Comparison of ENCODE assay signal across 9 cellular contexts in genomic region chr9:105296889-105297288, GRCh38. TPM values are rescaled to one million over a fixed set of nuclear protein-coding genes. Genes with fewer than 3 reads are reported as not detected.
DNase-seq lines count a peak whose midpoint lies in the region; TF ChIP-seq lines count a peak whose summit lies in the region.
"Had no signal": no experiment of that assay in that cellular context is flagged by ENCODE, and none has a peak within 500 bp of the region (broad histone marks: within the 10 kb centered on the region; RNA-seq: fewer than 3 reads in every experiment).

No MANE protein-coding gene starts in this region.

- H3K9me3 ChIP-seq in uterus: no peaks in the 10 kb centered on the region

- no peaks in the 10 kb centered on the region for H3K36me3 ChIP-seq in uterus

- DNase-seq in SIG-M5 treated with dmso at 0.1 percent for 504 hours (lab: John Stamatoyannopoulos, UW; ENCODE audit: unreplicated experiment): peak; percentile 59
- no peak for DNase-seq in SIG-M5 (lab: John Stamatoyannopoulos, UW)
- DNase-seq in coronary artery (ENCODE audit: low spot score): no peak
- peak; percentile 83 for DNase-seq in kidney tubule cell (ENCODE audit: low spot score)
- DNase-seq in uterus: no peak
- DNase-seq in RPMI8226: no peak
- DNase-seq in NCI-H1694 (lab: John Stamatoyannopoulos, UW): no peak
- no peak for DNase-seq in NCI-H1092 treated with DMSO at 0.1 percent for 48 hours (lab: John Stamatoyannopoulos, UW)

- peaks cover 3% of the 10 kb centered on the region in 2 donors for H3K4me1 ChIP-seq in uterus

- TF ChIP-seq CTCF in coronary artery (IDR thresholded peaks at IDR 0.05) (no peak), uterus (IDR thresholded peaks at IDR 0.05) (no peak)

- intact Hi-C loops in uterus (cut with DNase I; ENCODE audit: low total_unique reads): no loop called here

- H3K4me3 ChIP-seq in coronary artery (no peak overlapping the region), uterus (no peak overlapping the region)

- H3K27ac ChIP-seq in coronary artery: peak overlapping the region; percentile 16 to 72
- peak overlapping the region; percentile 31 to 43 for H3K27ac ChIP-seq in uterus
- H3K27ac ChIP-seq: 22Rv1 had no signal

- no peak for TF ChIP-seq POLR2A in uterus (IDR thresholded peaks at IDR 0.05)

- no peaks in the 10 kb centered on the region for H3K27me3 ChIP-seq in uterus

RNA-seq across cellular contexts. Expression of gene SLC44A1, which starts 52.4 kb away (rescaled TPM):
- total RNA-seq in uterus: 10 to 100 TPM; 58.2 to 75.0 (median 63.0) TPM

Comparison
In these comparisons a context has a peak if more than half of its experiments do, and no peak if none do; other contexts are left out.
1. DNase-seq: peak in SIG-M5 treated with dmso at 0.1 percent for 504 hours (single experiment) and kidney tubule cell (single experiment); none in SIG-M5 (single experiment), coronary artery (single experiment), uterus (0 of 2), RPMI8226 (single experiment), NCI-H1694 (single experiment) and NCI-H1092 treated with DMSO at 0.1 percent for 48 hours (single experiment).